19 cellular contexts compared by ENCODE assay signal in the genomic region with DNA sequence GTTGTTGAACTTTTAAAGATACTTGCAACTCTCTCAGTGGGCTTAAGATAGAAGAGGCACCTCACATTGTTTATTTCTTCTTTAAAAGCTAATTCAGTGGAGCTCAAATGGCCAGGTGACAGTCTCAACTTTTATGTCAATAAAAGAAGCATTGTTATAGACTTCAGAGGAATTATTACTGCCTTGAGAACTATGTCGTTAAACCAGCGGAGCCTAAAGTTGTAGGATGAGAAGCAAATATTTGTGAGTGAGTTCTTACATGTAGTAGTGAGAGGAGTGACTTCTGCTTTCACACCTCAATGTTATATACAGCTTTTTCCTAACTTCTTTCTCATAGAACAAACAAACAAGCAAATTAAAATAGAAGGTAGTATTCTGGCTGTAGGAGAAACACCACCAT.
"Had no signal": no experiment of that assay in that cellular context is flagged by ENCODE, and none has a peak within 500 bp of the region (broad histone marks: within the 10 kb centered on the region; RNA-seq: fewer than 3 reads in every experiment).

No MANE protein-coding gene starts in this region.

- ATAC-seq: effector memory CD8-positive, alpha-beta T cell; gastroesophageal sphincter; naive thymus-derived CD8-positive, alpha-beta T cell; right lobe of liver; stimulated activated effector memory CD8-positive, alpha-beta T cell treated with anti-CD3 and anti-CD28 coated beads, Interleukin-12 subunit alpha, Interleukin-12 subunit beta, amount 100 ng/mL, for 72 hours; stimulated activated naive CD8-positive, alpha-beta T cell treated with anti-CD3 and anti-CD28 coated beads, Interleukin-15, Interleukin-2, amounts not matched to agents 100 U/mL and 50 U/mL, for 24 hours had no signal

- H3K27ac ChIP-seq: epithelial cell of prostate, esophagus squamous epithelium, gastroesophageal sphincter, ovary, right lobe of liver, suprapubic skin, thyroid gland, upper lobe of left lung, uterus had no signal

- H3K4me1 ChIP-seq: right lobe of liver, uterus had no signal

- H3K36me3 ChIP-seq: esophagus squamous epithelium, gastroesophageal sphincter, ovary, right lobe of liver, suprapubic skin, thyroid gland, upper lobe of left lung, uterus had no signal

- H3K9me3 ChIP-seq: esophagus squamous epithelium, gastroesophageal sphincter, ovary, right lobe of liver, suprapubic skin, thyroid gland, upper lobe of left lung, uterus had no signal

- H3K4me3 ChIP-seq: esophagus squamous epithelium, gastroesophageal sphincter, ovary, right lobe of liver, suprapubic skin, thyroid gland, upper lobe of left lung, uterus had no signal

- DNase-seq: effector memory CD8-positive, alpha-beta T cell; esophagus squamous epithelium; foreskin fibroblast; glutamatergic neuron; immature natural killer cell; mesendoderm; naive thymus-derived CD8-positive, alpha-beta T cell; ovary; right lobe of liver; stimulated activated CD4-positive, alpha-beta T cell treated with anti-CD3 and anti-CD28 coated beads, Interleukin-4, amount 100 ng/mL, for 1 hour; stimulated activated CD8-positive, alpha-beta memory T cell treated with anti-CD3 and anti-CD28 coated beads, Interleukin-4, amount 100 ng/mL, for 48 hours; stimulated activated naive CD8-positive, alpha-beta T cell treated with anti-CD3 and anti-CD28 coated beads, Interleukin-15, Interleukin-2, amounts not matched to agents 100 U/mL and 50 U/mL, for 24 hours; thyroid gland; upper lobe of left lung; uterus had no signal
